Comparison of ENCODE assay signal across 2 cellular contexts in genomic region chr18:9647496-9648323, GRCh38.
TF ChIP-seq lines count a peak whose summit lies in the region.

No MANE protein-coding gene starts in this region.

TF ChIP-seq in SK-N-SH, 30 proteins besides CTCF, POLR2A, EP300 and RAD21 (continued from another document):
- TF ChIP-seq PBX3 (IDR thresholded peaks at IDR 0.05): no peak
- peak; percentile 19; the same call in 1 of the 2 replicates for TF ChIP-seq NFIC (IDR thresholded peaks at IDR 0.05; ENCODE audit: borderline replicate concordance)
- TF ChIP-seq MXI1 (IDR thresholded peaks at IDR 0.05; ENCODE audit: low read depth, low read length): no peak
- no peak for TF ChIP-seq POLR2AphosphoS5 (IDR thresholded peaks at IDR 0.05; ENCODE audit: low read depth, low read length)
- TF ChIP-seq SMC3 (IDR thresholded peaks at IDR 0.05; ENCODE audit: low read depth, low read length): no peak
- no peak for TF ChIP-seq TEAD4 (IDR thresholded peaks at IDR 0.05; ENCODE audit: borderline replicate concordance, insufficient read depth)
TF ChIP-seq in SK-N-SH: peak in this region for 1.

TF ChIP-seq in SK-N-SH treated with all-trans-retinoic acid at 6 μM for 48 hours, 23 proteins besides CTCF, POLR2A, EP300 and RAD21 (continued from another document):
- TF ChIP-seq PATZ1 (CRISPR knock-in tag; IDR thresholded peaks at IDR 0.05; ENCODE audit: borderline replicate concordance) (no peak), ZC3H10 (CRISPR knock-in tag; IDR thresholded peaks at IDR 0.05) (no peak), ZFP3 (CRISPR knock-in tag; IDR thresholded peaks at IDR 0.05) (no peak), OSR1 (CRISPR knock-in tag; IDR thresholded peaks at IDR 0.05) (no peak), ZNF565 (CRISPR knock-in tag; conservative IDR thresholded peaks at IDR 0.05; ENCODE audit: low read depth) (no peak), SNAI2 (CRISPR knock-in tag; IDR thresholded peaks at IDR 0.05) (no peak), GLIS3 (CRISPR knock-in tag; IDR thresholded peaks at IDR 0.05) (no peak)
